Comparison of ENCODE assay signal across 8 cellular contexts in the genomic region with DNA sequence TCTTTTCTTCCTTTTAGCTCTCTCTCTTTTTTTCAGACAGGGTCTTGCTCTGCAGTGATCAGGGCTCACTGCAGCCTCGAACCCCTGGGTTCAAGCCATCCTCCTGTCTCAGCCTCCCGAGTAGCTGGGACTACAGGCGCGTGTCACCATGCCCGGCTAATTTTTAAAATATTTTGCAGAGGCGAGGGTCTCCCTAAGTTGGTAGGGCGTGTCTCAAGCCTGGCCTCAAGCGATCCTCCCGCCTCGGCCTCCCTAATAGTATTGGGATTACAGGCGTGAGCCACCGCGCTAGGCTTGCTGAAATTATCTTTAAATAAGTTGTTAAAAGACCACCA.
DNase-seq lines count a peak whose midpoint lies in the region; ATAC-seq and TF ChIP-seq lines count a peak whose summit lies in the region.

No MANE protein-coding gene starts in this region.

- DNase-seq in middle frontal gyrus (ENCODE audit: extremely low spot score, low spot score) (no peak), ACHN (no peak)

- in situ Hi-C loops in ACHN (cut with HindIII; ENCODE audit: low pct_ligation_motif_present, low pct_unique_long_range_greater_than_20kb, low sequenced_read_pairs), result no loop called here

- H4K20me1 ChIP-seq in OCI-LY3 (ENCODE audit: insufficient read depth, low read length), result no peaks in the 10 kb centered on the region

- ATAC-seq in HG03135 (IDR thresholded peaks at IDR 0.05; ENCODE audit: unreplicated experiment), result no peak
- ATAC-seq in GM19467 (IDR thresholded peaks at IDR 0.05; ENCODE audit: unreplicated experiment), result no peak

- H3K9me3 ChIP-seq in OCI-LY3 (ENCODE audit: insufficient read depth, low read length) (no peaks in the 10 kb centered on the region), endocrine pancreas (ENCODE audit: control insufficient read depth, low read length) (no peaks in the 10 kb centered on the region), neuron (ENCODE audit: low read length) (no peaks in the 10 kb centered on the region)

- TF ChIP-seq CTCF in C4-2B (conservative IDR thresholded peaks at IDR 0.05) (no peak), OCI-LY3 (IDR thresholded peaks at IDR 0.05; ENCODE audit: low read depth, low read length) (no peak)

- no peaks in the 10 kb centered on the region for H3K36me3 ChIP-seq in OCI-LY3 (replicated peaks; ENCODE audit: low read depth, low read length)
- no peaks in the 10 kb centered on the region for H3K36me3 ChIP-seq in endocrine pancreas (ENCODE audit: control insufficient read depth, insufficient read depth, low read length)
- no peaks in the 10 kb centered on the region for H3K36me3 ChIP-seq in neuron (ENCODE audit: insufficient read depth, low read length)

- H2AFZ ChIP-seq in OCI-LY3 (ENCODE audit: low read depth, low read length), result peak overlapping the region; percentile 87; the same call in 1 of the 2 replicates
- peak overlapping the region; percentile 93 for H2AFZ ChIP-seq in neuron (ENCODE audit: low read depth, low read length)

- peak overlapping the region; percentile 90 for H3K4me2 ChIP-seq in OCI-LY3 (ENCODE audit: low read length)

- H3K27me3 ChIP-seq in OCI-LY3 (ENCODE audit: low read depth, low read length) (no peaks in the 10 kb centered on the region), endocrine pancreas (ENCODE audit: control insufficient read depth, insufficient read depth, low read length) (no peaks in the 10 kb centered on the region), neuron (ENCODE audit: insufficient read depth, low read length) (no peaks in the 10 kb centered on the region)

- peaks cover 40% of the 10 kb centered on the region for H3K79me2 ChIP-seq in OCI-LY3 (ENCODE audit: low read length)

- H3K4me3 ChIP-seq in OCI-LY3 (ENCODE audit: low read length) (peak overlapping the region; percentile 95), endocrine pancreas (ENCODE audit: control insufficient read depth, insufficient read depth, low read length) (peak overlapping the region; percentile 94), neuron (ENCODE audit: low read length) (peak overlapping the region; percentile 94)

- H3K4me1 ChIP-seq in OCI-LY3 (ENCODE audit: low read length), result peaks cover 40% of the 10 kb centered on the region
- no peaks in the 10 kb centered on the region for H3K4me1 ChIP-seq in endocrine pancreas (ENCODE audit: control insufficient read depth, insufficient read depth, low read length)
- peaks cover 13% of the 10 kb centered on the region for H3K4me1 ChIP-seq in neuron (ENCODE audit: insufficient read depth, low read length)

- H3K9ac ChIP-seq in OCI-LY3 (ENCODE audit: low read length) (peak overlapping the region; percentile 98), endocrine pancreas (ENCODE audit: control insufficient read depth, insufficient read depth, low read length) (peak overlapping the region; percentile 97)

- H3K27ac ChIP-seq in C4-2B (peak overlapping the region; percentile 77), OCI-LY3 (ENCODE audit: low read length) (peak overlapping the region; percentile 93)
